Comparison of ENCODE assay signal across 13 cellular contexts in genomic region chr17:81339502-81340296, GRCh38. TPM values are rescaled to one million over a fixed set of nuclear protein-coding genes. Genes with fewer than 3 reads are reported as not detected.
DNase-seq lines count a peak whose midpoint lies in the region; ATAC-seq, FAIRE-seq and TF ChIP-seq lines count a peak whose summit lies in the region.
"Had no signal": no experiment of that assay in that cellular context is flagged by ENCODE, and none has a peak within 500 bp of the region (broad histone marks: within the 10 kb centered on the region; RNA-seq: fewer than 3 reads in every experiment).

No MANE protein-coding gene starts in this region.

- H3K4me1 ChIP-seq in NT2/D1 (ENCODE audit: insufficient read depth, insufficient read length): peaks cover 26% of the 10 kb centered on the region
- H3K4me1 ChIP-seq in heart right ventricle: peaks cover 9 to 76% (median 41%) of the 10 kb centered on the region in 9 donors
- peaks cover 31 to 37% of the 10 kb centered on the region in 2 donors for H3K4me1 ChIP-seq in neuronal stem cell (ENCODE audit: control insufficient read depth in 2 of 2, insufficient read depth in 1 of 2, low read depth in 1 of 2, low read length in 2 of 2)

- H4K91ac ChIP-seq in neuronal stem cell (ENCODE audit: low read depth, low read length, poor library complexity): peak overlapping the region; percentile 87

- H3K36me3 Mint-ChIP-seq in CD14-positive monocyte: peaks cover 5 to 6% of the 10 kb centered on the region in 2 donors
- H3K36me3 Mint-ChIP-seq: activated naive CD8-positive, alpha-beta T cell had no signal

- no peak for TF ChIP-seq CTCF in CD14-positive monocyte (IDR thresholded peaks at IDR 0.05)
- TF ChIP-seq CTCF in heart right ventricle (IDR thresholded peaks at IDR 0.05): no peak

- FAIRE-seq in HTR-8/SVneo (lab: Jason Lieb, UNC): no peak

- H3K14ac ChIP-seq in neuronal stem cell (ENCODE audit: low read length): no peak overlapping the region

- H3K9ac ChIP-seq in NT2/D1 (ENCODE audit: insufficient read length, low read depth) (peak overlapping the region; percentile 39), neuronal stem cell (ENCODE audit: low read depth, low read length, poor library complexity) (peak overlapping the region; percentile 53)

- H3K27ac ChIP-seq in heart right ventricle (peak overlapping the region in 8 of 10 donors; percentile 68 to 98 (median 94)), neuronal stem cell (replicated peaks; ENCODE audit: low read length) (peak overlapping the region; percentile 56)

- H3K4me3 ChIP-seq in NT2/D1 (ENCODE audit: insufficient read length, low read depth) (no peak overlapping the region), heart right ventricle (no peak overlapping the region), neuronal stem cell (ENCODE audit: low read length in 2 of 2) (no peak overlapping the region)

- peak overlapping the region; percentile 6 to 62 for H3K4me3 Mint-ChIP-seq in CD14-positive monocyte
- H3K4me3 Mint-ChIP-seq: activated CD4-positive, alpha-beta T cell treated with anti-CD3 and anti-CD28 coated beads for 36 hours; activated naive CD8-positive, alpha-beta T cell had no signal

- H2BK120ac ChIP-seq in neuronal stem cell (ENCODE audit: low read depth, low read length): no peak overlapping the region

- H3K4me2 ChIP-seq in neuronal stem cell (ENCODE audit: insufficient read depth, low read length, poor library complexity, severe bottlenecking): peak overlapping the region; percentile 30

- H3K36me3 ChIP-seq in NT2/D1 (ENCODE audit: insufficient read depth, insufficient read length, low read length): no peaks in the 10 kb centered on the region
- no peaks in the 10 kb centered on the region for H3K36me3 ChIP-seq in heart right ventricle
- peaks cover 0 to 9% of the 10 kb centered on the region in 2 donors for H3K36me3 ChIP-seq in neuronal stem cell (replicated peaks in 1 of 2; ENCODE audit: control insufficient read depth in 2 of 2, insufficient read depth in 2 of 2, low read length in 2 of 2)

- H3K4ac ChIP-seq in neuronal stem cell (ENCODE audit: low read length): peak overlapping the region; percentile 30

- peak overlapping the region; percentile 91 for H3K18ac ChIP-seq in neuronal stem cell (ENCODE audit: low read length)

- intact Hi-C loops in CD14-positive monocyte (cut with micrococcal nuclease): no loop called here
- intact Hi-C loops in heart right ventricle (cut with DNase I): loop anchor here in 1 of 10 donors (5.0 kb wide), 1 partner anchor 42 kb away; the partner anchor contains the start of gene SLC38A10

- H2BK5ac ChIP-seq in neuronal stem cell (ENCODE audit: low read length): no peak overlapping the region

- no peak overlapping the region for H2AFZ ChIP-seq in neuronal stem cell (ENCODE audit: low read length)

- WGBS in heart right ventricle, 2 donors: 64 to 76% methylated on average over 11 of the region's 11 CpGs
- WGBS in neuronal stem cell (ENCODE audit: extremely low coverage in 2 of 2, insufficient read length in 2 of 2, insufficient replicate concordance in 1 of 2), 2 donors: no CpG with 5 or more reads among the region's 11 CpGs

- ATAC-seq in heart right ventricle (peak in 2 of 8 donors; percentile 2 to 3), GM19455 (IDR thresholded peaks at IDR 0.05; ENCODE audit: unreplicated experiment) (no peak)
- ATAC-seq: activated CD4-positive, alpha-beta T cell treated with anti-CD3 and anti-CD28 coated beads for 36 hours had no signal

- peak overlapping the region; percentile 95 for H2AK5ac ChIP-seq in neuronal stem cell (ENCODE audit: low read depth, low read length)

- no peak overlapping the region for H2BK15ac ChIP-seq in neuronal stem cell (ENCODE audit: low read length)

- H3K23ac ChIP-seq in neuronal stem cell (ENCODE audit: low read depth, low read length, poor library complexity): peak overlapping the region; percentile 68

- peaks cover 59% of the 10 kb centered on the region for H3K4me1 Mint-ChIP-seq in CD14-positive monocyte

- no peak overlapping the region for H4K8ac ChIP-seq in neuronal stem cell (ENCODE audit: low read depth, low read length)

- H3K27me3 ChIP-seq in NT2/D1 (ENCODE audit: insufficient read depth, insufficient read length) (peaks cover 44% of the 10 kb centered on the region), heart right ventricle (peaks cover 0 to 51% (median 0%) of the 10 kb centered on the region in 7 donors), neuronal stem cell (ENCODE audit: control insufficient read depth in 3 of 3, insufficient read depth in 3 of 3, low read depth in 1 of 3, low read length in 3 of 3) (peaks cover 0 to 9% (median 6%) of the 10 kb centered on the region in 3 experiments)

- peaks cover 10 to 55% (median 31%) of the 10 kb centered on the region in 3 donors for H3K27me3 Mint-ChIP-seq in CD14-positive monocyte (ENCODE audit: low read depth in 3 of 3)

- H3K27ac Mint-ChIP-seq in CD14-positive monocyte: peak overlapping the region in 1 of 7 donors; percentile 60
- H3K27ac Mint-ChIP-seq: activated CD4-positive, alpha-beta T cell treated with anti-CD3 and anti-CD28 coated beads for 36 hours; activated naive CD8-positive, alpha-beta T cell had no signal

- DNase-seq in CD14-positive monocyte (ENCODE audit: low spot score): no peak
- no peak for DNase-seq in NT2/D1 (ENCODE audit: low read depth, low spot score)
- no peak for DNase-seq in heart right ventricle
- DNase-seq in neuronal stem cell (ENCODE audit: low spot score): no peak
- no peak for DNase-seq in dedifferentiated amniotic fluid mesenchymal stem cell (ENCODE audit: extremely low spot score)
- no peak for DNase-seq in HTR-8/SVneo (ENCODE audit: insufficient read length, low spot score)
- DNase-seq in SIG-M5 treated with dmso at 0.1 percent for 504 hours (lab: John Stamatoyannopoulos, UW; ENCODE audit: unreplicated experiment): no peak
- DNase-seq: activated CD4-positive, alpha-beta T cell treated with anti-CD3 and anti-CD28 coated beads for 36 hours; NCI-H146; stimulated activated CD4-positive, alpha-beta T cell treated with anti-CD3 and anti-CD28 coated beads, Interleukin-15, amount 100 ng/mL, for 24 hours; substantia nigra had no signal

- no peak overlapping the region for H2BK12ac ChIP-seq in neuronal stem cell (ENCODE audit: low read length)

- H3K9me3 Mint-ChIP-seq in CD14-positive monocyte: peaks cover 0 to 4% (median 0%) of the 10 kb centered on the region in 7 donors

- H3K9me3 ChIP-seq in NT2/D1 (ENCODE audit: insufficient read depth, low read length): no peaks in the 10 kb centered on the region
- H3K9me3 ChIP-seq in heart right ventricle: no peaks in the 10 kb centered on the region
- H3K9me3 ChIP-seq in neuronal stem cell (replicated peaks in 1 of 2; ENCODE audit: control insufficient read depth in 2 of 2, insufficient read depth in 1 of 2, low read depth in 1 of 2, low read length in 2 of 2): no peaks in the 10 kb centered on the region

- peaks cover 16% of the 10 kb centered on the region for H3K79me1 ChIP-seq in neuronal stem cell (ENCODE audit: low read depth, low read length)

RNA-seq across cellular contexts. Expression of gene SLC38A10, which starts 44.6 kb away (rescaled TPM):
- polyA plus RNA-seq in CD14-positive monocyte: 10 to 100 TPM; 50.8 to 68.4 TPM
- total RNA-seq in heart right ventricle: 10 to 100 TPM; 27.8 to 50.0 (median 37.9) TPM
- polyA plus RNA-seq in heart right ventricle: 10 to 100 TPM; 56.0 to 56.2 TPM
- 7.2 TPM for polyA plus RNA-seq in neuronal stem cell (2013, experiment 1 of 2)
- polyA plus RNA-seq in neuronal stem cell (2013, experiment 2 of 2): 7.3 TPM

RNA-seq across cellular contexts. Expression of gene BAHCC1, which starts 55.6 kb away (rescaled TPM):
- polyA plus RNA-seq in CD14-positive monocyte: under 1 TPM; 0.11 to 0.27 TPM
- 10 to 100 TPM in 2 of 10 donors, 1 to 10 TPM in 8; 6.3 to 11.1 (median 9.2) TPM for total RNA-seq in heart right ventricle
- polyA plus RNA-seq in heart right ventricle: 10 to 100 TPM in 1 of 2 donors, 1 to 10 TPM in 1; 4.8 to 13.1 TPM
- polyA plus RNA-seq in neuronal stem cell (2013, experiment 1 of 2): 15.9 TPM
- 17.5 TPM for polyA plus RNA-seq in neuronal stem cell (2013, experiment 2 of 2)

Comparison
In these comparisons a context has a peak if more than half of its experiments do, and no peak if none do; other contexts are left out.
1. RNA of gene BAHCC1, which starts 55.6 kb away (polyA plus RNA-seq): 4.8 to 13.1 TPM in heart right ventricle; 0.11 to 0.27 TPM in CD14-positive monocyte; every median in the first group is over 4 times any median in the second.